ENCODE assay signal across 8 cellular contexts in genomic region chr22:42719656-42720262, GRCh38. TPM values are rescaled to one million over a fixed set of nuclear protein-coding genes. Genes with fewer than 3 reads are reported as not detected.
DNase-seq lines count a peak whose midpoint lies in the region; ATAC-seq and TF ChIP-seq lines count a peak whose summit lies in the region.

No MANE protein-coding gene starts in this region.

- H3K27me3 ChIP-seq in GM23248 (replicated peaks; ENCODE audit: insufficient read depth), result no peaks in the 10 kb centered on the region
- no peaks in the 10 kb centered on the region for H3K27me3 ChIP-seq in right cardiac atrium (ENCODE audit: control insufficient read depth, insufficient read depth)

- in situ Hi-C loops in GM23248 (cut with MboI), result no loop called here

- H3K36me3 ChIP-seq in GM23248 (ENCODE audit: low read depth), result no peaks in the 10 kb centered on the region

- H3K9ac ChIP-seq in GM23248, result peak overlapping the region; percentile 75

- ATAC-seq in right cardiac atrium (peak; percentile 52 to 58), omental fat pad (ENCODE audit: low FRiP score) (no peak)

- peaks cover 14% of the 10 kb centered on the region for H3K4me1 Mint-ChIP-seq in activated CD4-positive, alpha-beta memory T cell treated with anti-CD3 and anti-CD28 coated beads for 36 hours (ENCODE audit: low read depth)

- H3K27ac ChIP-seq in GM23248 (no peak overlapping the region), right cardiac atrium (ENCODE audit: low read length) (peak overlapping the region; percentile 84), skin epidermis (peak overlapping the region; percentile 37 to 96 (median 81))

- POLR2A ChIA-PET in activated CD4-positive, alpha-beta memory T cell treated with anti-CD3 and anti-CD28 coated beads for 36 hours (lab: Charles Lee), result no interaction called here

- no peaks in the 10 kb centered on the region for H3K9me3 Mint-ChIP-seq in activated CD4-positive, alpha-beta memory T cell treated with anti-CD3 and anti-CD28 coated beads for 36 hours

- H2AFZ ChIP-seq in GM23248, result peak overlapping the region; percentile 68

- H3K4me1 ChIP-seq in GM23248 (ENCODE audit: insufficient read depth) (peaks cover 15% of the 10 kb centered on the region; the same call in 1 of the 2 replicates), right cardiac atrium (ENCODE audit: control insufficient read depth, insufficient read depth, low read length) (peaks cover 12% of the 10 kb centered on the region)

- 0 out of 2 replicates have a peak, but pooled peaks cover 14% of the 10 kb centered on the region for H3K79me2 ChIP-seq in GM23248 (ENCODE audit: insufficient read depth)

- peak overlapping the region; percentile 36 for H3K4me3 Mint-ChIP-seq in activated CD4-positive, alpha-beta memory T cell treated with anti-CD3 and anti-CD28 coated beads for 36 hours

- H3K36me3 Mint-ChIP-seq in activated CD4-positive, alpha-beta memory T cell treated with anti-CD3 and anti-CD28 coated beads for 36 hours, result no peaks in the 10 kb centered on the region

- 6 to 7% methylated on average over 35 to 37 of the region's 37 CpGs for WGBS in GM23248 (ENCODE audit: low coverage in 1 of 2, low lambda C conversion rate in 2 of 2, missing lambda C conversion rate in 2 of 2), 2 experiments
- WGBS in right cardiac atrium, result 2% methylated on average over 37 of the region's 37 CpGs

- CTCF ChIA-PET in activated CD4-positive, alpha-beta memory T cell treated with anti-CD3 and anti-CD28 coated beads for 36 hours (lab: Charles Lee), result no interaction called here

- no peak overlapping the region for H3K27ac Mint-ChIP-seq in activated CD4-positive, alpha-beta memory T cell treated with anti-CD3 and anti-CD28 coated beads for 36 hours

- H3K4me3 ChIP-seq in GM23248 (peak overlapping the region; percentile 77), right cardiac atrium (ENCODE audit: low read length) (peak overlapping the region; percentile 92), skin epidermis (peak overlapping the region; percentile 52 to 69 (median 56))

- peaks cover 13% of the 10 kb centered on the region; the same call in 1 of the 2 replicates for H3F3A ChIP-seq in GM23248 (ENCODE audit: insufficient read depth)

- peaks cover 53% of the 10 kb centered on the region for H3K27me3 Mint-ChIP-seq in activated CD4-positive, alpha-beta memory T cell treated with anti-CD3 and anti-CD28 coated beads for 36 hours

- intact Hi-C loops in activated CD4-positive, alpha-beta memory T cell treated with anti-CD3 and anti-CD28 coated beads for 36 hours (cut with micrococcal nuclease), result no loop called here
- intact Hi-C loops in right cardiac atrium (cut with DNase I), result loop anchor here in 2 of 4 donors (5.0 to 10.0 kb wide), 2 partner anchors 32 to 55 kb away; no protein-coding TSS in a partner anchor

- H3K4me2 ChIP-seq in GM23248 (ENCODE audit: unreplicated experiment), result peak overlapping the region; percentile 57

- TF ChIP-seq CTCF in omental fat pad (IDR thresholded peaks at IDR 0.05), result no peak

- H4K20me1 ChIP-seq in GM23248 (ENCODE audit: insufficient read depth), result no peaks in the 10 kb centered on the region

- DNase-seq in GM23248 (no peak), right cardiac atrium (peak; percentile 36 to 68 (median 63)), amniotic stem cell (lab: John Stamatoyannopoulos, UW) (no peak), omental fat pad (ENCODE audit: low spot score) (no peak)
- DNase-seq in activated CD4-positive, alpha-beta memory T cell treated with anti-CD3 and anti-CD28 coated beads for 36 hours, result no peak
- no peak for DNase-seq in stimulated activated CD4-positive, alpha-beta T cell treated with anti-CD3 and anti-CD28 coated beads, Interleukin-1b, Interleukin-23, amount 100 ng/mL, for 48 hours
- no peak for DNase-seq in stimulated activated CD4-positive, alpha-beta T cell treated with anti-CD3 and anti-CD28 coated beads, Interleukin-4, amount 100 ng/mL, for 1 hour

- no peaks in the 10 kb centered on the region for H3K9me2 ChIP-seq in GM23248 (ENCODE audit: insufficient read depth)

- H3K9me3 ChIP-seq in GM23248 (ENCODE audit: low read depth) (no peaks in the 10 kb centered on the region), right cardiac atrium (ENCODE audit: control insufficient read depth, low read length) (no peaks in the 10 kb centered on the region)

RNA-seq across cellular contexts. Expression of gene A4GALT, which starts 0.9 kb away (rescaled TPM):
- total RNA-seq in GM23248 (2014; rRNA removed; shearing (Covaris generic)), result 10.9 and 18.6 TPM in 2 replicates
- polyA plus RNA-seq in GM23248 (2016; fragmentation: Nextera tagmentation; extraction: Ambion mirVana) (14.8 and 15.4 TPM in 2 replicates), right cardiac atrium (66.3 TPM)
- not detected for total RNA-seq in activated CD4-positive, alpha-beta memory T cell treated with anti-CD3 and anti-CD28 coated beads for 36 hours
- total RNA-seq in right cardiac atrium (100 to 1,000 TPM in 1 of 4 donors, 10 to 100 TPM in 3; 74.3 to 103 (median 86.8) TPM), omental fat pad (10 to 100 TPM; 10.8 to 42.2 (median 20.1) TPM)

Comparison
In these comparisons a context has a peak if more than half of its experiments do, and no peak if none do; other contexts are left out.
1. DNase-seq: peak in right cardiac atrium (3 of 3); none in GM23248 (single experiment), activated CD4-positive, alpha-beta memory T cell treated with anti-CD3 and anti-CD28 coated beads for 36 hours (single experiment), amniotic stem cell (single experiment), omental fat pad (single experiment), stimulated activated CD4-positive, alpha-beta T cell treated with anti-CD3 and anti-CD28 coated beads, Interleukin-1b, Interleukin-23, amount 100 ng/mL, for 48 hours (single experiment) and stimulated activated CD4-positive, alpha-beta T cell treated with anti-CD3 and anti-CD28 coated beads, Interleukin-4, amount 100 ng/mL, for 1 hour (single experiment).
2. RNA of gene A4GALT, which starts 0.9 kb away (total RNA-seq): 74.3 to 103 TPM in right cardiac atrium, 10.8 to 42.2 TPM in omental fat pad and 10.9 to 18.6 TPM in GM23248; not detected in activated CD4-positive, alpha-beta memory T cell treated with anti-CD3 and anti-CD28 coated beads for 36 hours; every median in the first group is over 10 times any median in the second.
3. Peak in every context shown above with its lines, with median percentiles within 50 percentile points of each other: H3K4me3 ChIP-seq.